13 cellular contexts compared by ENCODE assay signal in the genomic region with DNA sequence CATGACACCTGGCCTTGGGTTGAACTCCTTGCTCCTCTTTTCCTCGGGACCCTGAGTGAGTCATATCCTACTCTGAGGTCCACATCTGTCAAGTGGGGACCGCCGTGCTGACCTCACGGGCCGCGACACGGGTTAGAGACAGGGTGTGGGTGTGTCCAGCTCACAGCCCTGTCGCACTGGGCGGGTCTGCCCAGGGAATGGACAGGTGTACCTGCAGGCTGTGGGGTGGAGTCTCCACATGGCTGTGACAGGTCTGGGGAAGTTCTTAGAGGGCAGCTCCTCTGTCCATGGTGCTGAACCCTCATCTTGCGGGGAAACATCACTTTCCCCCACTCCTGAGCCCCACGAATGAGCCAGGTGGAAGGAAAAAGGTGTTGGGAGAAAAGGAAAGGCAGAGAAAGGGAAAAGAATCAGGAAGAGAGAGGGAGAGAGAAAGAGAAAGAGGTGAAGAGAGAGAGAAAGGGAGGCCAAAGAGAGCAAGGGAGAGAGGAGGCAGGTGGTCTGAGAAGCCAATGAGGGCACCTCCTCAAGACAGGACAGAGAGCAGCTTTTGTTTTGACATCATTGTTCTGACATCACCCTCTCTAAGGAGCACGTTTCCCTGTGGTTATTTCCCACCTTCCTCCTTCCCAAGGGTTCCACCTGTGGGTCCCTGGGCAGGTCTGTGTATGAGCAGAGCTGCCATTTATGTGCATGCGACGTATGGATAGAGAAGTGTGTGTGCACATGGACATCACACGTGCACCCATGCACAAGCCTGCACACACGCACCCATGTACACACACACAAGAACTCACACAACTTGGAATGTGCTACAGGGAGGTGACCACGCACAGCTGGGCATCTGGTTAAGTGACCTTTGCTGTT. TPM values are rescaled to one million over a fixed set of nuclear protein-coding genes. Genes with fewer than 3 reads are reported as not detected.
A peak's percentile ranks its signal among the peaks of the same experiment; 100 is the strongest.
DNase-seq lines count a peak whose midpoint lies in the region; ATAC-seq and TF ChIP-seq lines count a peak whose summit lies in the region.
"Had no signal": no experiment of that assay in that cellular context is flagged by ENCODE, and none has a peak within 500 bp of the region (broad histone marks: within the 10 kb centered on the region; RNA-seq: fewer than 3 reads in every experiment).

No MANE protein-coding gene starts in this region.

- no peak for TF ChIP-seq CTCF in CD4-positive, alpha-beta T cell (IDR thresholded peaks at IDR 0.05)

- peak in 5 of 10 experiments; percentile 16 to 27 (median 16) for DNase-seq in CD4-positive, alpha-beta T cell
- peak; percentile 76 for DNase-seq in Karpas-422
- peak; percentile 42 for DNase-seq in astrocyte of the hippocampus (ENCODE audit: low read depth, low spot score)
- DNase-seq in memory B cell (ENCODE audit: low spot score in 2 of 2), result peak; percentile 53 to 62
- no peak for DNase-seq in DMS114 treated with DMSO at 0.1 percent for 48 hours (lab: John Stamatoyannopoulos, UW; ENCODE audit: unreplicated experiment)
- no peak for DNase-seq in GF-D8 (lab: John Stamatoyannopoulos, UW)
- DNase-seq: DMS79 treated with DMSO at 0.1 percent for 48 hours, NCI-H748 treated with DMSO at 0.1 percent for 48 hours had no signal

- H3K4me3 ChIP-seq in Karpas-422 (ENCODE audit: low read length), result no peak overlapping the region
- H3K4me3 ChIP-seq: skin epidermis, suprapubic skin had no signal

- POLR2A ChIA-PET in CD4-positive, alpha-beta T cell (lab: Charles Lee), result no interaction called here

- H2AFZ ChIP-seq in Karpas-422 (ENCODE audit: low read length), result no peak overlapping the region

- no peak overlapping the region for H3K4me3 Mint-ChIP-seq in CD4-positive, alpha-beta T cell
- no peak overlapping the region for H3K4me3 Mint-ChIP-seq in memory B cell

- H3K27ac Mint-ChIP-seq in CD4-positive, alpha-beta T cell, result no peak overlapping the region
- no peak overlapping the region for H3K27ac Mint-ChIP-seq in memory B cell

- no peak overlapping the region for H3K27ac ChIP-seq in CD4-positive, alpha-beta T cell (ENCODE audit: low read depth, low read length)
- no peak overlapping the region for H3K27ac ChIP-seq in Karpas-422 (ENCODE audit: low read length)
- H3K27ac ChIP-seq: HL-60, skin epidermis, suprapubic skin had no signal

- no peaks in the 10 kb centered on the region for H3K9me3 ChIP-seq in CD4-positive, alpha-beta T cell (ENCODE audit: control insufficient read depth, low read length)
- no peaks in the 10 kb centered on the region for H3K9me3 ChIP-seq in Karpas-422 (ENCODE audit: low read length)
- H3K9me3 ChIP-seq: suprapubic skin had no signal

- no peaks in the 10 kb centered on the region for H3K9me2 ChIP-seq in Karpas-422 (replicated peaks; ENCODE audit: insufficient read depth, low read length)

- H3K36me3 Mint-ChIP-seq in CD4-positive, alpha-beta T cell (ENCODE audit: low read depth), result no peaks in the 10 kb centered on the region
- H3K36me3 Mint-ChIP-seq in memory B cell, result no peaks in the 10 kb centered on the region

- ATAC-seq in CD4-positive, alpha-beta T cell (ENCODE audit: poor library complexity), result peak; percentile 39
- ATAC-seq in memory B cell (ENCODE audit: low read depth) (peak; percentile 60), HG03354 (IDR thresholded peaks at IDR 0.05; ENCODE audit: poor library complexity, severe bottlenecking, unreplicated experiment) (no peak), GM19455 (IDR thresholded peaks at IDR 0.05; ENCODE audit: unreplicated experiment) (no peak)

- intact Hi-C loops in CD4-positive, alpha-beta T cell (cut with DNase I, micrococcal nuclease), result loop anchor here (2.0 to 5.0 kb wide), 2 partner anchors 27 to 38 kb away; no protein-coding TSS in a partner anchor

- H3K27me3 Mint-ChIP-seq in CD4-positive, alpha-beta T cell, result peaks cover 32% of the 10 kb centered on the region
- peaks cover 34% of the 10 kb centered on the region for H3K27me3 Mint-ChIP-seq in memory B cell

- no peak overlapping the region for H3K9ac ChIP-seq in Karpas-422 (ENCODE audit: low read length)

- 0 out of 2 replicates have a peak, but pooled peaks cover 3% of the 10 kb centered on the region for H4K20me1 ChIP-seq in Karpas-422 (ENCODE audit: insufficient read depth, low read depth, low read length)

- peaks cover 2% of the 10 kb centered on the region for H3K9me3 Mint-ChIP-seq in CD4-positive, alpha-beta T cell
- H3K9me3 Mint-ChIP-seq in memory B cell, result peaks cover 6% of the 10 kb centered on the region

- no peaks in the 10 kb centered on the region; the same call in 1 of the 2 replicates for H3K4me1 ChIP-seq in Karpas-422 (ENCODE audit: low read length)
- H3K4me1 ChIP-seq: suprapubic skin had no signal

- no peaks in the 10 kb centered on the region for H3K79me2 ChIP-seq in Karpas-422 (ENCODE audit: low read length)

- CTCF ChIA-PET in CD4-positive, alpha-beta T cell (lab: Charles Lee), result no interaction called here

- no peaks in the 10 kb centered on the region for H3K36me3 ChIP-seq in Karpas-422 (ENCODE audit: insufficient read depth, low read length)
- H3K36me3 ChIP-seq: suprapubic skin had no signal

- no peaks in the 10 kb centered on the region for H3K4me1 Mint-ChIP-seq in CD4-positive, alpha-beta T cell (ENCODE audit: low read depth)
- peaks cover 17% of the 10 kb centered on the region for H3K4me1 Mint-ChIP-seq in memory B cell

- H3K27me3 ChIP-seq in CD4-positive, alpha-beta T cell (ENCODE audit: control insufficient read depth, insufficient read depth, low read length), result peaks cover 26% of the 10 kb centered on the region
- no peaks in the 10 kb centered on the region for H3K27me3 ChIP-seq in Karpas-422 (ENCODE audit: low read length)

- no peak overlapping the region for H3K4me2 ChIP-seq in Karpas-422 (ENCODE audit: low read depth, low read length, poor library complexity, severe bottlenecking)

RNA-seq across cellular contexts. Expression of gene CBFA2T3, which starts 32.6 kb away (rescaled TPM):
- total RNA-seq in CD4-positive, alpha-beta T cell, result 1 to 10 TPM in 1 of 2 experiments, under 1 TPM in 1; 0.80 to 1.6 TPM
- total RNA-seq in Karpas-422 (2014; rRNA removed; shearing (Covaris generic); ENCODE audit: low replicate concordance), result not detected in 2 replicates

Comparison
In these comparisons a context has a peak if more than half of its experiments do, and no peak if none do; other contexts are left out.
1. ATAC-seq: peak in CD4-positive, alpha-beta T cell (single experiment) and memory B cell (single experiment); none in HG03354 (single experiment) and GM19455 (single experiment).
2. DNase-seq: peak in Karpas-422 (single experiment), astrocyte of the hippocampus (single experiment) and memory B cell (2 of 2); none in DMS114 treated with DMSO at 0.1 percent for 48 hours (single experiment) and GF-D8 (single experiment).